Comparison of ENCODE assay signal across 35 cellular contexts in genomic region chr6:6897140-6897539, GRCh38.
"Had no signal": no experiment of that assay in that cellular context is flagged by ENCODE, and none has a peak within 500 bp of the region (broad histone marks: within the 10 kb centered on the region; RNA-seq: fewer than 3 reads in every experiment).

No MANE protein-coding gene starts in this region.

- H3K4me1 Mint-ChIP-seq: activated B cell treated with CpG ODN at 0.5 μM for 24 hours; activated CD4-positive, alpha-beta memory T cell treated with anti-CD3 and anti-CD28 coated beads, Interleukin-2, amount 10 ng/mL, durations not matched to agents 7 days and 5 days; activated naive CD4-positive, alpha-beta T cell treated with anti-CD3 and anti-CD28 coated beads, Interleukin-2, amount 50 U/mL, for 24 hours; activated naive CD8-positive, alpha-beta T cell treated with anti-CD3 and anti-CD28 coated beads, Interleukin-2, amount 10 ng/mL, durations not matched to agents 7 days and 5 days had no signal

- H3K27ac ChIP-seq: adrenal gland, body of pancreas, breast epithelium, Peyer's patch, VCaP had no signal

- H3K27ac Mint-ChIP-seq: activated B cell treated with CpG ODN at 0.5 μM for 24 hours; activated CD4-positive, alpha-beta memory T cell treated with anti-CD3 and anti-CD28 coated beads, Interleukin-2, amount 10 ng/mL, durations not matched to agents 7 days and 5 days; activated naive CD4-positive, alpha-beta T cell treated with anti-CD3 and anti-CD28 coated beads, Interleukin-2, amount 50 U/mL, for 24 hours; activated naive CD8-positive, alpha-beta T cell treated with anti-CD3 and anti-CD28 coated beads, Interleukin-2, amount 10 ng/mL, durations not matched to agents 7 days and 5 days; activated T-cell treated with anti-CD3 and anti-CD28 coated beads, Interleukin-2, amount 50 U/mL, for 72 hours; activated T-helper 2 cell treated with anti-CD3 and anti-CD28 coated beads, Interferon-gamma antibody, Interleukin-2, Interleukin-4, amounts not matched to agents 10 μg/mL and 5 μg/mL and 100 μg/mL, durations not matched to agents 14 hours and 24 hours and 36 hours; IgD-negative memory B cell had no signal

- H3K27me3 ChIP-seq: adrenal gland, body of pancreas, breast epithelium, Peyer's patch had no signal

- H3K36me3 ChIP-seq: adrenal gland, breast epithelium, Peyer's patch had no signal

- DNase-seq: activated B cell treated with CpG ODN at 0.5 μM for 24 hours; activated CD4-positive, alpha-beta memory T cell treated with anti-CD3 and anti-CD28 coated beads, Interleukin-2, amount 10 ng/mL, durations not matched to agents 7 days and 5 days; activated CD4-positive, alpha-beta T cell treated with anti-CD3 and anti-CD28 coated beads for 1 hour; activated CD4-positive, alpha-beta T cell treated with anti-CD3 and anti-CD28 coated beads for 48 hours; activated gamma-delta T cell; activated naive CD4-positive, alpha-beta T cell treated with Interleukin-2 at 50 U/mL for 16 hours; activated naive CD8-positive, alpha-beta T cell treated with anti-CD3 and anti-CD28 coated beads, Interleukin-2, amount 10 ng/mL, durations not matched to agents 7 days and 5 days; activated T-cell treated with anti-CD3 and anti-CD28 coated beads, Interleukin-2, amount 50 U/mL, for 1 hour; activated T-cell treated with anti-CD3 and anti-CD28 coated beads, Interleukin-2, amount 50 U/mL, for 72 hours; adrenal gland; body of pancreas; Kasumi-1; KG1; NCI-H1092 treated with DMSO at 0.1 percent for 48 hours; NCI-H1417; NCI-H146; NCI-H187; NCI-H2029 treated with DMSO at 0.1 percent for 48 hours; NCI-H2107; NCI-H2171; NCI-H510A; NCI-H526; NCI-H748 treated with DMSO at 0.1 percent for 48 hours; Peyer's patch; RPMI8226; SIG-M5; SW 1271; T-helper 1 cell; T-helper 2 cell; T-helper 9 cell had no signal

- H3K4me3 ChIP-seq: adrenal gland, body of pancreas, breast epithelium, Peyer's patch had no signal

- H3K4me1 ChIP-seq: body of pancreas, breast epithelium, Peyer's patch had no signal

- H3K9me3 ChIP-seq: adrenal gland, body of pancreas, breast epithelium, Peyer's patch had no signal

- H3K27me3 Mint-ChIP-seq: activated naive CD4-positive, alpha-beta T cell treated with anti-CD3 and anti-CD28 coated beads, Interleukin-2, amount 50 U/mL, for 24 hours had no signal

- ATAC-seq: activated T-cell treated with anti-CD3 and anti-CD28 coated beads, Interleukin-2, amount 50 U/mL, for 72 hours; body of pancreas had no signal

- H3K9me3 Mint-ChIP-seq: activated B cell treated with CpG ODN at 0.5 μM for 24 hours; activated CD4-positive, alpha-beta memory T cell treated with anti-CD3 and anti-CD28 coated beads, Interleukin-2, amount 10 ng/mL, durations not matched to agents 7 days and 5 days; activated naive CD4-positive, alpha-beta T cell treated with anti-CD3 and anti-CD28 coated beads, Interleukin-2, amount 50 U/mL, for 24 hours; activated naive CD8-positive, alpha-beta T cell treated with anti-CD3 and anti-CD28 coated beads, Interleukin-2, amount 10 ng/mL, durations not matched to agents 7 days and 5 days; activated T-cell treated with anti-CD3 and anti-CD28 coated beads, Interleukin-2, amount 50 U/mL, for 72 hours; activated T-helper 2 cell treated with anti-CD3 and anti-CD28 coated beads, Interferon-gamma antibody, Interleukin-2, Interleukin-4, amounts not matched to agents 10 μg/mL and 5 μg/mL and 100 μg/mL, durations not matched to agents 14 hours and 24 hours and 36 hours; IgD-negative memory B cell had no signal

- H3K36me3 Mint-ChIP-seq: activated naive CD4-positive, alpha-beta T cell treated with anti-CD3 and anti-CD28 coated beads, Interleukin-2, amount 50 U/mL, for 24 hours; activated naive CD8-positive, alpha-beta T cell treated with anti-CD3 and anti-CD28 coated beads, Interleukin-2, amount 10 ng/mL, durations not matched to agents 7 days and 5 days; IgD-negative memory B cell had no signal

- H3K4me3 Mint-ChIP-seq: activated B cell treated with CpG ODN at 0.5 μM for 24 hours; activated CD4-positive, alpha-beta memory T cell treated with anti-CD3 and anti-CD28 coated beads, Interleukin-2, amount 10 ng/mL, durations not matched to agents 7 days and 5 days; activated naive CD4-positive, alpha-beta T cell treated with anti-CD3 and anti-CD28 coated beads, Interleukin-2, amount 50 U/mL, for 24 hours; activated naive CD8-positive, alpha-beta T cell treated with anti-CD3 and anti-CD28 coated beads, Interleukin-2, amount 10 ng/mL, durations not matched to agents 7 days and 5 days; activated T-cell treated with anti-CD3 and anti-CD28 coated beads, Interleukin-2, amount 50 U/mL, for 72 hours; IgD-negative memory B cell had no signal
